8 cellular contexts compared by ENCODE assay signal in genomic region chr2:218400930-218401833, GRCh38. TPM values are rescaled to one million over a fixed set of nuclear protein-coding genes. Genes with fewer than 3 reads are reported as not detected.
A peak's percentile ranks its signal among the peaks of the same experiment; 100 is the strongest.
DNase-seq lines count a peak whose midpoint lies in the region; ATAC-seq and TF ChIP-seq lines count a peak whose summit lies in the region.

No MANE protein-coding gene starts in this region.

- ATAC-seq in activated B cell treated with CpG ODN at 0.5 μM for 24 hours (ENCODE audit: low read depth) (no peak), heart left ventricle (no peak), gastrocnemius medialis (no peak)

- H3K27me3 ChIP-seq in GM23248 (replicated peaks; ENCODE audit: insufficient read depth) (no peaks in the 10 kb centered on the region), heart left ventricle (no peaks in the 10 kb centered on the region), gastrocnemius medialis (no peaks in the 10 kb centered on the region)

- H3K4me3 Mint-ChIP-seq in activated B cell treated with CpG ODN at 0.5 μM for 24 hours, result peak overlapping the region; percentile 93

- no peaks in the 10 kb centered on the region for H3K9me3 Mint-ChIP-seq in activated B cell treated with CpG ODN at 0.5 μM for 24 hours

- TF ChIP-seq POLR2A in heart left ventricle (IDR thresholded peaks at IDR 0.05) (no peak), gastrocnemius medialis (IDR thresholded peaks at IDR 0.05) (no peak)

- H3K9me3 ChIP-seq in GM23248 (ENCODE audit: low read depth) (no peaks in the 10 kb centered on the region), heart left ventricle (no peaks in the 10 kb centered on the region), gastrocnemius medialis (no peaks in the 10 kb centered on the region)

- H3K27ac ChIP-seq in GM23248 (peak overlapping the region; percentile 91; the same call in 1 of the 2 replicates), heart left ventricle (peak overlapping the region; percentile 99 to 100 (median 100)), gastrocnemius medialis (peak overlapping the region; percentile 97 to 100 (median 98))

- intact Hi-C loops in activated B cell treated with CpG ODN at 0.5 μM for 24 hours (cut with micrococcal nuclease), result loop anchor here (2.0 to 10.0 kb wide), 2 partner anchors 78 to 984 kb away; partner anchors contain the start of gene DNPEP
- intact Hi-C loops in heart left ventricle (cut with DNase I), result loop anchor here in 5 of 10 donors (10.0 kb wide), 2 partner anchors 164 to 254 kb away; partner anchors contain the start of genes BCS1L (in 4 of the 5), ZNF142 (in 4 of the 5), CNOT9 (in 1 of the 5) and USP37 (in 1 of the 5)
- intact Hi-C loops in gastrocnemius medialis (cut with DNase I; ENCODE audit: low total_unique reads), result no loop called here

- H3K4me2 ChIP-seq in GM23248 (ENCODE audit: unreplicated experiment), result peak overlapping the region; percentile 70

- H4K20me1 ChIP-seq in GM23248 (ENCODE audit: insufficient read depth), result no peaks in the 10 kb centered on the region

- TF ChIP-seq CTCF in activated B cell treated with CpG ODN at 0.5 μM for 24 hours (IDR thresholded peaks at IDR 0.05), result no peak
- no peak for TF ChIP-seq CTCF in heart left ventricle (IDR thresholded peaks at IDR 0.05)
- no peak for TF ChIP-seq CTCF in gastrocnemius medialis (IDR thresholded peaks at IDR 0.05 in 4 of 5, conservative IDR thresholded peaks at IDR 0.05 in 1 of 5)

- in situ Hi-C loops in GM23248 (cut with MboI) (no loop called here), gastrocnemius medialis (cut with MboI; ENCODE audit: low sequenced_read_pairs in 4 of 4) (loop anchor here (25.0 kb wide), 2 partner anchors 261 to 286 kb away; partner anchors contain the start of genes BCS1L (in 2 of the 4), RNF25 (in 2 of the 4), STK36 (in 2 of the 4) and ZNF142 (in 2 of the 4))

- H3K36me3 Mint-ChIP-seq in activated B cell treated with CpG ODN at 0.5 μM for 24 hours (ENCODE audit: low read depth), result peaks cover 32% of the 10 kb centered on the region

- H3K27ac Mint-ChIP-seq in activated B cell treated with CpG ODN at 0.5 μM for 24 hours, result peak overlapping the region; percentile 76

- H3K27me3 Mint-ChIP-seq in activated B cell treated with CpG ODN at 0.5 μM for 24 hours, result no peaks in the 10 kb centered on the region

- H3K9ac ChIP-seq in GM23248, result peak overlapping the region; percentile 99

- no peak overlapping the region for H2AFZ ChIP-seq in GM23248

- POLR2A ChIA-PET in activated B cell treated with CpG ODN at 0.5 μM for 24 hours (lab: Charles Lee), result interaction anchor here (0.7 to 1.5 kb wide), 6 partner anchors 111 to 309 kb away, joined by 3 to 8 read pairs (median 6); partner anchors contain the start of genes AAMP, PNKD and TTLL4

- peak; percentile 22 for DNase-seq in GM23248
- no peak for DNase-seq in activated B cell treated with CpG ODN at 0.5 μM for 24 hours
- peak in 3 of 5 donors; percentile 42 to 44 (median 43) for DNase-seq in heart left ventricle
- no peak for DNase-seq in gastrocnemius medialis
- DNase-seq in middle frontal gyrus (ENCODE audit: extremely low spot score, low spot score), result no peak
- no peak for DNase-seq in NCI-H1048 (lab: John Stamatoyannopoulos, UW)
- DNase-seq in KG1 (lab: John Stamatoyannopoulos, UW), result no peak
- DNase-seq in SHP77 (lab: John Stamatoyannopoulos, UW), result no peak

- H3K79me2 ChIP-seq in GM23248 (ENCODE audit: insufficient read depth), result peaks cover 40% of the 10 kb centered on the region

- H3K4me3 ChIP-seq in GM23248 (peak overlapping the region; percentile 98), heart left ventricle (peak overlapping the region; percentile 63 to 100 (median 96)), gastrocnemius medialis (peak overlapping the region; percentile 76 to 99 (median 93))

- H3K4me1 Mint-ChIP-seq in activated B cell treated with CpG ODN at 0.5 μM for 24 hours, result peaks cover 74% of the 10 kb centered on the region

- no peaks in the 10 kb centered on the region for H3K9me2 ChIP-seq in GM23248 (ENCODE audit: insufficient read depth)

- 31 to 42% methylated on average over 18 to 24 of the region's 24 CpGs for WGBS in GM23248 (ENCODE audit: low coverage in 1 of 2, low lambda C conversion rate in 2 of 2, missing lambda C conversion rate in 2 of 2), 2 experiments
- WGBS in heart left ventricle, 4 donors, result 26 to 46% (median 32%) methylated on average over 13 to 24 of the region's 24 CpGs

- H3K36me3 ChIP-seq in GM23248 (ENCODE audit: low read depth), result 0 out of 2 replicates have a peak, but pooled peaks cover 3% of the 10 kb centered on the region
- peaks cover 3 to 45% (median 40%) of the 10 kb centered on the region in 9 donors for H3K36me3 ChIP-seq in heart left ventricle
- H3K36me3 ChIP-seq in gastrocnemius medialis, result peaks cover 0 to 40% of the 10 kb centered on the region in 2 donors

- H3F3A ChIP-seq in GM23248 (ENCODE audit: insufficient read depth), result peaks cover 20% of the 10 kb centered on the region; the same call in 1 of the 2 replicates

- CTCF ChIA-PET in activated B cell treated with CpG ODN at 0.5 μM for 24 hours (lab: Charles Lee), result interaction anchor here (0.8 to 1.2 kb wide), 2 partner anchors 106 to 110 kb away, joined by 3 to 5 read pairs; no protein-coding TSS in a partner anchor

- H3K4me1 ChIP-seq in GM23248 (ENCODE audit: insufficient read depth) (peaks cover 21% of the 10 kb centered on the region), heart left ventricle (peaks cover 15 to 76% (median 57%) of the 10 kb centered on the region in 12 donors), gastrocnemius medialis (peaks cover 45 to 55% of the 10 kb centered on the region in 2 donors)

RNA-seq across cellular contexts. Expression of gene CTDSP1, which starts 1.5 kb away (rescaled TPM):
- 82.7 and 119 TPM in 2 replicates for total RNA-seq in GM23248 (2014; rRNA removed; shearing (Covaris generic))
- polyA plus RNA-seq in GM23248 (2016; fragmentation: Nextera tagmentation; extraction: Ambion mirVana) (28.5 and 31.0 TPM in 2 replicates), heart left ventricle (100 to 1,000 TPM in 1 of 2 donors, 10 to 100 TPM in 1; 74.4 to 121 TPM)
- total RNA-seq in activated B cell treated with CpG ODN at 0.5 μM for 24 hours (107 and 118 TPM in 2 replicates), heart left ventricle (100 to 1,000 TPM in 2 of 9 donors, 10 to 100 TPM in 7; 67.4 to 115 (median 93.8) TPM), gastrocnemius medialis (10 to 100 TPM; 46.7 to 77.4 (median 53.6) TPM)

RNA-seq across cellular contexts. Expression of gene VIL1, which starts 17.7 kb away (rescaled TPM):
- not detected in 2 replicates for total RNA-seq in GM23248 (2014; rRNA removed; shearing (Covaris generic))
- polyA plus RNA-seq in GM23248 (2016; fragmentation: Nextera tagmentation; extraction: Ambion mirVana), result not detected in 2 replicates
- total RNA-seq in activated B cell treated with CpG ODN at 0.5 μM for 24 hours, result 0.07 TPM in 1 of 2 replicates, not detected in the other
- total RNA-seq in heart left ventricle, result not detected
- polyA plus RNA-seq in heart left ventricle, result under 1 TPM; 0.04 to 0.07 TPM
- 1 to 10 TPM in 1 of 4 donors, under 1 TPM in 1, not detected in 2; 0.03 to 1.8 TPM for total RNA-seq in gastrocnemius medialis

RNA-seq across cellular contexts. Expression of gene SLC11A1, which starts 19.1 kb away (rescaled TPM):
- total RNA-seq in GM23248 (2014; rRNA removed; shearing (Covaris generic)), result not detected in 2 replicates
- polyA plus RNA-seq in GM23248 (2016; fragmentation: Nextera tagmentation; extraction: Ambion mirVana) (0.13 and 0.16 TPM in 2 replicates), heart left ventricle (1 to 10 TPM; 4.5 to 8.9 TPM)
- total RNA-seq in activated B cell treated with CpG ODN at 0.5 μM for 24 hours (0.89 and 0.93 TPM in 2 replicates), heart left ventricle (10 to 100 TPM in 2 of 9 donors, 1 to 10 TPM in 6, under 1 TPM in 1; 0.96 to 31.0 (median 4.3) TPM), gastrocnemius medialis (1 to 10 TPM; 1.1 to 6.3 (median 4.5) TPM)

RNA-seq across cellular contexts. Expression of gene CATIP, which starts 44.5 kb away (rescaled TPM):
- total RNA-seq in GM23248 (2014; rRNA removed; shearing (Covaris generic)), result not detected in 2 replicates
- polyA plus RNA-seq in GM23248 (2016; fragmentation: Nextera tagmentation; extraction: Ambion mirVana), result not detected in 2 replicates
- not detected in 2 replicates for total RNA-seq in activated B cell treated with CpG ODN at 0.5 μM for 24 hours
- under 1 TPM in 1 of 9 donors, not detected in 8; 0.18 TPM for total RNA-seq in heart left ventricle
- polyA plus RNA-seq in heart left ventricle, result under 1 TPM in 1 of 2 donors, not detected in 1; 0.07 TPM
- total RNA-seq in gastrocnemius medialis, result not detected

Comparison
In these comparisons a context has a peak if more than half of its experiments do, and no peak if none do; other contexts are left out.
1. DNase-seq: peak in GM23248 (single experiment) and heart left ventricle (3 of 5); none in activated B cell treated with CpG ODN at 0.5 μM for 24 hours (single experiment), gastrocnemius medialis (0 of 2), middle frontal gyrus (single experiment), NCI-H1048 (single experiment), KG1 (single experiment) and SHP77 (0 of 2).
2. Peak in every context shown above with its lines, with median percentiles within 50 percentile points of each other: H3K27ac ChIP-seq and H3K4me3 ChIP-seq.